ENCODE assay signal across 8 cellular contexts in genomic region chr3:37855363-37855970, GRCh38. TPM values are rescaled to one million over a fixed set of nuclear protein-coding genes. Genes with fewer than 3 reads are reported as not detected.
DNase-seq lines count a peak whose midpoint lies in the region; ATAC-seq and TF ChIP-seq lines count a peak whose summit lies in the region.

No MANE protein-coding gene starts in this region.

- POLR2A ChIA-PET in HEK293T (lab: Yijun Ruan, JAX) = no interaction called here

- H4K8ac ChIP-seq in mesenchymal stem cell (ENCODE audit: low read length) = no peak overlapping the region

- H3K9ac ChIP-seq in mesenchymal stem cell (ENCODE audit: low read length) = no peak overlapping the region

- H3K4me3 ChIP-seq in mesenchymal stem cell (ENCODE audit: insufficient read depth in 1 of 2, low read depth in 1 of 2, low read length in 2 of 2) = no peak overlapping the region

- peaks cover 36% of the 10 kb centered on the region for H3K79me1 ChIP-seq in mesenchymal stem cell (replicated peaks; ENCODE audit: low read length, poor library complexity, severe bottlenecking)

- H3K18ac ChIP-seq in mesenchymal stem cell (ENCODE audit: low read depth in 1 of 2, low read length in 2 of 2) = no peak overlapping the region

- peaks cover 4 to 9% of the 10 kb centered on the region in 2 experiments for H3K36me3 ChIP-seq in mesenchymal stem cell (ENCODE audit: control insufficient read depth in 1 of 2, insufficient read depth in 2 of 2, low read depth in 1 of 2, low read length in 2 of 2)

- H2BK5ac ChIP-seq in mesenchymal stem cell (ENCODE audit: low read depth, low read length, poor library complexity, severe bottlenecking) = no peak overlapping the region

- no peaks in the 10 kb centered on the region for H3K9me3 ChIP-seq in mesenchymal stem cell (ENCODE audit: control insufficient read depth, low read length)

- H4K91ac ChIP-seq in mesenchymal stem cell (ENCODE audit: low read length) = no peak overlapping the region

- no peak overlapping the region for H3K14ac ChIP-seq in mesenchymal stem cell (ENCODE audit: low read length in 2 of 2)

- DNase-seq in COLO829 (ENCODE audit: low spot score) = peak; percentile 79
- DNase-seq in HEK293T (ENCODE audit: extremely low spot score) = peak; percentile 79
- DNase-seq in NCI-H69 (lab: John Stamatoyannopoulos, UW) = peak; percentile 49
- DNase-seq in activated CD8-positive, alpha-beta memory T cell treated with anti-CD3 and anti-CD28 coated beads for 1 hour (ENCODE audit: extremely low read depth in 1 of 2, low read depth in 1 of 2) = peak; percentile 42 to 64
- peak; percentile 87 for DNase-seq in ecto neural progenitor cell (ENCODE audit: low spot score)
- DNase-seq in mesenchymal stem cell = peak; percentile 72
- peak; percentile 29 to 48 for DNase-seq in stimulated activated CD8-positive, alpha-beta memory T cell treated with anti-CD3 and anti-CD28 coated beads, Interleukin-15, amount 100 ng/mL, for 4 hours (ENCODE audit: low read depth in 2 of 2)

- H2AK5ac ChIP-seq in mesenchymal stem cell (ENCODE audit: low read length, severe bottlenecking) = no peak overlapping the region

- H3K4ac ChIP-seq in mesenchymal stem cell (ENCODE audit: low read depth in 1 of 2, low read length in 2 of 2) = no peak overlapping the region

- H3K4me2 ChIP-seq in mesenchymal stem cell (ENCODE audit: low read length, poor library complexity, severe bottlenecking) = no peak overlapping the region

- no peak for ATAC-seq in GM21447 (IDR thresholded peaks at IDR 0.05; ENCODE audit: unreplicated experiment)

- no peaks in the 10 kb centered on the region for H3K27me3 ChIP-seq in mesenchymal stem cell (ENCODE audit: control insufficient read depth in 1 of 2, insufficient read depth in 1 of 2, low read length in 2 of 2)

- 37% methylated on average over 5 of the region's 5 CpGs for WGBS in mesenchymal stem cell

- H3K23ac ChIP-seq in mesenchymal stem cell (ENCODE audit: low read length in 2 of 2) = no peak overlapping the region

- H3K27ac ChIP-seq in mesenchymal stem cell (ENCODE audit: low read length, poor library complexity, severe bottlenecking) = no peak overlapping the region

- no peak overlapping the region for H2BK15ac ChIP-seq in mesenchymal stem cell (ENCODE audit: low read depth, poor library complexity, severe bottlenecking)

- H2BK12ac ChIP-seq in mesenchymal stem cell (ENCODE audit: low read length in 2 of 2) = peak overlapping the region; percentile 23

- CTCF ChIA-PET in HEK293T (lab: Yijun Ruan, JAX) = interaction anchor here (0.6 to 3.4 kb wide), 4 partner anchors 106 to 148 kb away, joined by 4 to 56 read pairs (median 6); no protein-coding TSS in a partner anchor

- no peak overlapping the region for H2AFZ ChIP-seq in mesenchymal stem cell (ENCODE audit: low read depth, low read length)

- no peak overlapping the region for H2BK120ac ChIP-seq in mesenchymal stem cell (ENCODE audit: low read depth, low read length)

- peaks cover 4% of the 10 kb centered on the region for H3K4me1 ChIP-seq in mesenchymal stem cell (ENCODE audit: control insufficient read depth, insufficient read depth, low read depth, low read length)

TF ChIP-seq in HEK293T, 16 proteins besides CTCF, POLR2A, EP300 and RAD21:
- TF ChIP-seq ARNT (IDR thresholded peaks at IDR 0.05) (no peak), TARDBP (IDR thresholded peaks at IDR 0.05) (no peak), FOXM1 (IDR thresholded peaks at IDR 0.05; ENCODE audit: borderline replicate concordance) (no peak), HDGF (IDR thresholded peaks at IDR 0.05; ENCODE audit: borderline replicate concordance) (no peak), ELF4 (IDR thresholded peaks at IDR 0.05) (no peak), LEF1 (IDR thresholded peaks at IDR 0.05; ENCODE audit: borderline replicate concordance) (no peak), L3MBTL2 (conservative IDR thresholded peaks at IDR 0.05) (no peak), CTBP1 (IDR thresholded peaks at IDR 0.05; ENCODE audit: borderline replicate concordance) (no peak), FOXA1 (IDR thresholded peaks at IDR 0.05) (no peak), PKNOX1 (IDR thresholded peaks at IDR 0.05) (no peak), NFRKB (IDR thresholded peaks at IDR 0.05) (no peak), SUZ12 (IDR thresholded peaks at IDR 0.05) (no peak), SP1 (IDR thresholded peaks at IDR 0.05) (no peak), ZNF384 (IDR thresholded peaks at IDR 0.05) (no peak), FOXK2 (IDR thresholded peaks at IDR 0.05) (no peak), BHLHE40 (IDR thresholded peaks at IDR 0.05; ENCODE audit: borderline replicate concordance) (no peak)

RNA-seq across cellular contexts. Expression of gene CTDSPL, which starts 6.2 kb away (rescaled TPM):
- 29.3 TPM for polyA plus RNA-seq in mesenchymal stem cell (2013, experiment 1 of 2)
- polyA plus RNA-seq in mesenchymal stem cell (2013, experiment 2 of 2) = 28.9 TPM
